20 cellular contexts compared by ENCODE assay signal in genomic region chr12:51938744-51939143, GRCh38. TPM values are rescaled to one million over a fixed set of nuclear protein-coding genes. Genes with fewer than 3 reads are reported as not detected.
A peak's percentile ranks its signal among the peaks of the same experiment; 100 is the strongest.
DNase-seq lines count a peak whose midpoint lies in the region; ATAC-seq, FAIRE-seq and TF ChIP-seq lines count a peak whose summit lies in the region.
"Had no signal": no experiment of that assay in that cellular context is flagged by ENCODE, and none has a peak within 500 bp of the region (broad histone marks: within the 10 kb centered on the region; RNA-seq: fewer than 3 reads in every experiment).

No MANE protein-coding gene starts in this region.

- CTCF ChIA-PET in H1 (lab: Charles Lee; ENCODE audit: partially characterized antibody), result interaction anchor here (0.9 to 10.1 kb wide), 5 partner anchors 11 to 43 kb away, joined by 3 to 106 read pairs (median 4); no protein-coding TSS in a partner anchor

- no peak for TF ChIP-seq RAD21 in H1 (IDR thresholded peaks at IDR 0.05 in 1 of 2, conservative IDR thresholded peaks at IDR 0.05 in 1 of 2; ENCODE audit: low read depth in 2 of 2, low read length in 2 of 2)

- no peak overlapping the region for H4K5ac ChIP-seq in H1 (ENCODE audit: insufficient read length, low read depth, low read length)

- dilution Hi-C loops in keratinocyte (cut with MboI; ENCODE audit: extremely low pct_ligation_motif_present, low sequenced_read_pairs), result no loop called here

- H4K20me1 ChIP-seq in H1 (replicated peaks in 1 of 2; ENCODE audit: control insufficient read depth in 1 of 2, insufficient read depth in 2 of 2, low read length in 2 of 2), result no peaks in the 10 kb centered on the region
- H4K20me1 ChIP-seq in keratinocyte (ENCODE audit: control insufficient read depth, extremely low read depth, insufficient read depth, low read length), result no peaks in the 10 kb centered on the region

- H3K9me3 ChIP-seq in H1 (ENCODE audit: insufficient read depth in 2 of 2, low read depth in 1 of 2, low read length in 1 of 2) (no peaks in the 10 kb centered on the region), keratinocyte (ENCODE audit: control insufficient read depth, low read depth, low read length) (no peaks in the 10 kb centered on the region), small intestine (ENCODE audit: control insufficient read depth, low read depth) (no peaks in the 10 kb centered on the region), kidney (ENCODE audit: control insufficient read depth in 1 of 2, low read length in 2 of 2) (no peaks in the 10 kb centered on the region)
- H3K9me3 ChIP-seq: BE2C had no signal

- WGBS in H1 (ENCODE audit: extremely low coverage in 1 of 2, insufficient coverage in 1 of 2, insufficient read length in 1 of 2, insufficient replicate concordance in 2 of 2, low coverage in 1 of 2, low lambda C conversion rate in 2 of 2, missing lambda C conversion rate in 1 of 2), 2 experiments, result 87% methylated on average over 6 of the region's 6 CpGs; no CpG with 5 or more reads in 1 of the 2 experiments
- 54 to 71% (median 65%) methylated on average over 6 of the region's 6 CpGs for WGBS in small intestine, 3 donors

- POLR2A ChIA-PET in H1 (lab: Charles Lee; ENCODE audit: partially characterized antibody), result no interaction called here

- no peak overlapping the region for H3K4ac ChIP-seq in H1 (replicated peaks; ENCODE audit: insufficient read length, low read depth, low read length)

- H2BK5ac ChIP-seq in H1 (ENCODE audit: low read depth, low read length), result no peak overlapping the region

- FAIRE-seq in H1 (lab: Jason Lieb, UNC) (no peak), keratinocyte (lab: Jason Lieb, UNC) (peak; percentile 79), small intestine (lab: Jason Lieb, UNC) (no peak), kidney (lab: Jason Lieb, UNC) (no peak)

- H3K9ac ChIP-seq in H1 (replicated peaks in 1 of 4; ENCODE audit: extremely low read depth in 1 of 4, low read depth in 3 of 4, low read length in 3 of 4) (no peak overlapping the region), keratinocyte (ENCODE audit: control insufficient read depth, extremely low read depth, insufficient read depth, low read length) (no peak overlapping the region), kidney (ENCODE audit: low read length in 2 of 2) (no peak overlapping the region)

- no peak for TF ChIP-seq EP300 in H1 (IDR thresholded peaks at IDR 0.05; ENCODE audit: borderline replicate concordance in 1 of 2, low read depth in 2 of 2, low read length in 2 of 2)

- no peak overlapping the region for H3K14ac ChIP-seq in H1 (ENCODE audit: insufficient read length)

- ATAC-seq in GM19023 (IDR thresholded peaks at IDR 0.05; ENCODE audit: unreplicated experiment), result no peak
- ATAC-seq: HCT116 had no signal

- H3K9me1 ChIP-seq in keratinocyte (ENCODE audit: control insufficient read depth, extremely low read depth, insufficient read depth, low read length), result no peaks in the 10 kb centered on the region

- no peak overlapping the region for H3K23ac ChIP-seq in H1 (ENCODE audit: insufficient read length)

- H2BK20ac ChIP-seq in H1 (ENCODE audit: low read length), result no peak overlapping the region

- H3K27ac ChIP-seq in H1 (ENCODE audit: low read depth, low read length), result no peak overlapping the region
- no peak overlapping the region for H3K27ac ChIP-seq in keratinocyte (ENCODE audit: control insufficient read depth, insufficient read depth, low read length)
- H3K27ac ChIP-seq in small intestine (ENCODE audit: low read depth in 1 of 2, low read length in 1 of 2), result no peak overlapping the region
- H3K27ac ChIP-seq in kidney (ENCODE audit: low read depth in 2 of 2, low read length in 2 of 2), result no peak overlapping the region

- H2BK15ac ChIP-seq in H1 (ENCODE audit: low read length), result 0 out of 2 replicates have a peak overlapping the region, but pooled peaks have one; percentile 18

- H2BK120ac ChIP-seq in H1 (replicated peaks; ENCODE audit: low read depth, low read length), result no peak overlapping the region

- H3K4me3 ChIP-seq in H1 (ENCODE audit: extremely low read depth in 1 of 4, insufficient read depth in 2 of 4, low read depth in 3 of 4, low read length in 4 of 4) (no peak overlapping the region), keratinocyte (ENCODE audit: control insufficient read depth in 2 of 3, extremely low read depth in 1 of 3, insufficient read depth in 2 of 3, low read depth in 1 of 3, low read length in 3 of 3) (no peak overlapping the region), small intestine (ENCODE audit: low read depth in 1 of 2, low read length in 2 of 2) (no peak overlapping the region), kidney (ENCODE audit: low read length in 2 of 2) (no peak overlapping the region)

- H3K4me1 ChIP-seq in H1 (replicated peaks in 1 of 4; ENCODE audit: control insufficient read depth in 3 of 4, insufficient read depth in 4 of 4, low read length in 3 of 4), result peaks cover 0 to 2% (median 0%) of the 10 kb centered on the region in 4 experiments; a peak in 3 of 7 replicates
- H3K4me1 ChIP-seq in keratinocyte (ENCODE audit: control insufficient read depth, extremely low read depth, insufficient read depth, low read length), result peaks cover 34% of the 10 kb centered on the region
- peaks cover 0 to 3% of the 10 kb centered on the region in 2 donors for H3K4me1 ChIP-seq in small intestine (ENCODE audit: control insufficient read depth in 2 of 2, insufficient read depth in 1 of 2, low read depth in 1 of 2, low read length in 1 of 2)
- peaks cover 14 to 15% of the 10 kb centered on the region in 2 donors for H3K4me1 ChIP-seq in kidney (ENCODE audit: control insufficient read depth in 1 of 2, insufficient read depth in 1 of 2, low read depth in 1 of 2, low read length in 2 of 2)

- TF ChIP-seq CTCF in H1 (IDR thresholded peaks at IDR 0.05; ENCODE audit: control extremely low read depth in 1 of 3, insufficient read depth in 1 of 3, low read depth in 1 of 3, low read length in 3 of 3) (no peak), keratinocyte (optimal IDR thresholded peaks at IDR 0.05 in 1 of 3, IDR thresholded peaks at IDR 0.05 in 1 of 3, conservative IDR thresholded peaks at IDR 0.05 in 1 of 3; ENCODE audit: extremely low read depth in 1 of 3, insufficient read depth in 2 of 3, low read length in 3 of 3) (no peak), kidney (IDR thresholded peaks at IDR 0.05; ENCODE audit: borderline replicate concordance, extremely low read depth, insufficient read depth) (no peak)

- H3K79me1 ChIP-seq in H1 (ENCODE audit: low read depth, low read length), result no peaks in the 10 kb centered on the region

- no peak for TF ChIP-seq POLR2A in H1 (IDR thresholded peaks at IDR 0.05; ENCODE audit: control extremely low read depth in 1 of 2, low read depth in 2 of 2, low read length in 2 of 2)

- no peak overlapping the region; the same call in 1 of the 2 replicates for H3K18ac ChIP-seq in H1 (ENCODE audit: extremely low read depth, low read length)

- no peak overlapping the region for H4K8ac ChIP-seq in H1 (ENCODE audit: extremely low read depth, insufficient read depth, low read length)

- no peak overlapping the region for H2AK5ac ChIP-seq in H1 (ENCODE audit: low read depth, low read length)

- DNase-seq in NCI-H2227 (lab: John Stamatoyannopoulos, UW; ENCODE audit: unreplicated experiment), result peak; percentile 4
- DNase-seq in NCI-H2227 treated with DMSO at 0.1 percent for 48 hours (lab: John Stamatoyannopoulos, UW), result no peak
- no peak for DNase-seq in H1 (ENCODE audit: low read depth in 1 of 2, low spot score in 2 of 2)
- DNase-seq in keratinocyte (ENCODE audit: low read depth, low spot score), result peak; percentile 54
- DNase-seq in small intestine, result peak; percentile 40
- no peak for DNase-seq in NCI-H1694 (lab: John Stamatoyannopoulos, UW)
- DNase-seq in kidney, result no peak
- DNase-seq: 8988T; BE2C; Calu3; CD4-positive, alpha-beta memory T cell; DMS79; MV-4-11; NCI-H1417; NCI-H2029; NCI-H524 treated with DMSO at 0.1 percent for 48 hours; SHP77 treated with DMSO at 0.1 percent for 48 hours had no signal

- no peak overlapping the region for H3K56ac ChIP-seq in H1 (replicated peaks; ENCODE audit: insufficient read length, low read depth, low read length)

- H3K27me3 ChIP-seq in H1 (replicated peaks in 1 of 4; ENCODE audit: control insufficient read depth in 3 of 4, extremely low read depth in 1 of 4, insufficient read depth in 3 of 4, low read length in 3 of 4) (no peaks in the 10 kb centered on the region), keratinocyte (ENCODE audit: control insufficient read depth, extremely low read depth, insufficient read depth, low read length) (no peaks in the 10 kb centered on the region), small intestine (ENCODE audit: control insufficient read depth in 2 of 2, insufficient read depth in 2 of 2, low read length in 2 of 2) (no peaks in the 10 kb centered on the region)
- H3K27me3 ChIP-seq: BE2C had no signal

- H3K36me3 ChIP-seq in H1 (ENCODE audit: control insufficient read depth in 2 of 4, insufficient read depth in 4 of 4, low read length in 3 of 4) (no peaks in the 10 kb centered on the region), keratinocyte (ENCODE audit: control insufficient read depth in 2 of 2, extremely low read depth in 1 of 2, insufficient read depth in 2 of 2, low read length in 2 of 2) (no peaks in the 10 kb centered on the region), small intestine (ENCODE audit: control insufficient read depth in 2 of 2, insufficient read depth in 2 of 2, low read length in 2 of 2) (no peaks in the 10 kb centered on the region), kidney (ENCODE audit: control insufficient read depth in 1 of 2, insufficient read depth in 2 of 2, low read length in 2 of 2) (no peaks in the 10 kb centered on the region)
- H3K36me3 ChIP-seq: BE2C had no signal

- peak overlapping the region; percentile 17; the same call in 1 of the 2 replicates for H2BK12ac ChIP-seq in H1 (ENCODE audit: low read depth, low read length)

- 0 out of 2 replicates have a peak, but pooled peaks cover 2% of the 10 kb centered on the region for H3K23me2 ChIP-seq in H1 (ENCODE audit: low read depth, low read length)

- H3K4me2 ChIP-seq in H1 (ENCODE audit: insufficient read depth in 1 of 2, low read depth in 2 of 2, low read length in 2 of 2) (no peak overlapping the region), keratinocyte (ENCODE audit: control insufficient read depth, extremely low read depth, insufficient read depth, low read depth, low read length) (peak overlapping the region; percentile 40)

- no peaks in the 10 kb centered on the region for H3K79me2 ChIP-seq in H1 (ENCODE audit: control insufficient read depth in 1 of 2, insufficient read depth in 2 of 2, low read length in 2 of 2)
- H3K79me2 ChIP-seq in keratinocyte (ENCODE audit: control insufficient read depth, insufficient read depth, low read length), result no peaks in the 10 kb centered on the region

- H4K91ac ChIP-seq in H1 (replicated peaks; ENCODE audit: insufficient read length, low read length), result no peak overlapping the region

- H2AFZ ChIP-seq in H1 (ENCODE audit: low read length) (no peak overlapping the region), keratinocyte (ENCODE audit: control insufficient read depth, low read length) (peak overlapping the region; percentile 48)

- intact Hi-C loops in kidney (cut with DNase I), result no loop called here

RNA-seq across cellular contexts. Expression of gene ACVR1B, which starts 12.8 kb away (rescaled TPM):
- 13.5 and 16.0 TPM in 2 replicates for total RNA-seq in H1 (2021; fragmentation: NEBNext Ultra II Directional; extraction: Animal tissue kit (Norgen Biotek cat#: 25700))
- 19.2 and 24.7 TPM in 2 replicates for polyA plus RNA-seq in H1 (2011; rRNA removed)
- polyA plus RNA-seq in H1 (2011; cell fraction: cytosol; rRNA removed), result 19.1 TPM
- polyA plus RNA-seq in H1 (2011; cell fraction: nucleus; rRNA removed), result 18.9 TPM
- 12.9 to 19.5 TPM (median 17.3 TPM) in 4 replicates for polyA plus RNA-seq in H1 (2012, experiment 1 of 2)
- 9.5 TPM for polyA plus RNA-seq in H1 (2012, experiment 2 of 2)
- 10.3 TPM for polyA plus RNA-seq in H1 (2013, experiment 1 of 2)
- 11.9 TPM for polyA plus RNA-seq in H1 (2013, experiment 2 of 2)
- polyA minus RNA-seq in H1 (2011; rRNA and poly(A)+ RNA removed), result 20.8 and 23.4 TPM in 2 replicates
- 12.9 TPM for polyA minus RNA-seq in H1 (2011; cell fraction: cytosol; rRNA and poly(A)+ RNA removed)
- 14.2 TPM for polyA minus RNA-seq in H1 (2011; cell fraction: nucleus; rRNA and poly(A)+ RNA removed)
- polyA plus RNA-seq in keratinocyte, result 11.8 to 15.3 TPM (median 12.7 TPM) in 3 replicates
- 3.6 TPM for polyA plus RNA-seq in keratinocyte (2011; ENCODE audit: low read depth)
- polyA plus RNA-seq in keratinocyte (2011; cell fraction: cytosol; rRNA removed), result 9.3 and 10.1 TPM in 2 replicates
- 36.4 and 38.2 TPM in 2 replicates for polyA plus RNA-seq in keratinocyte (2011; cell fraction: nucleus; rRNA removed)
- 12.9 and 13.0 TPM in 2 replicates for polyA plus RNA-seq in keratinocyte (2012; ENCODE audit: low replicate concordance)
- 16.3 to 20.1 TPM (median 18.7 TPM) in 3 replicates for polyA minus RNA-seq in keratinocyte
- polyA minus RNA-seq in keratinocyte (2011; cell fraction: cytosol; rRNA and poly(A)+ RNA removed), result 12.1 TPM
- 21.5 and 26.6 TPM in 2 replicates for polyA minus RNA-seq in keratinocyte (2011; cell fraction: nucleus; rRNA and poly(A)+ RNA removed)
- polyA plus RNA-seq in small intestine, result 10 to 100 TPM; 11.6 to 27.9 (median 15.0) TPM
- 95.5 TPM for total RNA-seq in kidney
- polyA plus RNA-seq in kidney (ENCODE audit: insufficient read depth, low read depth, low replicate concordance), result 30.6 TPM

RNA-seq across cellular contexts. Expression of gene ACVRL1, which starts 31.4 kb away (rescaled TPM):
- 0.09 TPM in 1 of 2 replicates, not detected in the other for total RNA-seq in H1 (2021; fragmentation: NEBNext Ultra II Directional; extraction: Animal tissue kit (Norgen Biotek cat#: 25700))
- polyA plus RNA-seq in H1 (2011; rRNA removed) (0.35 and 0.50 TPM in 2 replicates), keratinocyte (not detected in 3 replicates), small intestine (10 to 100 TPM in 1 of 3 donors, 1 to 10 TPM in 1, under 1 TPM in 1; 0.89 to 44.2 (median 4.6) TPM), kidney (ENCODE audit: insufficient read depth, low read depth, low replicate concordance) (29.1 TPM)
- polyA plus RNA-seq in H1 (2011; cell fraction: cytosol; rRNA removed), result 0.54 TPM
- 1.2 TPM for polyA plus RNA-seq in H1 (2011; cell fraction: nucleus; rRNA removed)
- 0.59 to 0.90 TPM (median 0.84 TPM) in 4 replicates for polyA plus RNA-seq in H1 (2012, experiment 1 of 2)
- polyA plus RNA-seq in H1 (2012, experiment 2 of 2), result 0.10 TPM
- polyA plus RNA-seq in H1 (2013, experiment 1 of 2), result 0.39 TPM
- polyA plus RNA-seq in H1 (2013, experiment 2 of 2), result 0.24 TPM
- polyA minus RNA-seq in H1 (2011; rRNA and poly(A)+ RNA removed), result 0.39 and 0.82 TPM in 2 replicates
- polyA minus RNA-seq in H1 (2011; cell fraction: cytosol; rRNA and poly(A)+ RNA removed), result not detected
- 1.4 TPM for polyA minus RNA-seq in H1 (2011; cell fraction: nucleus; rRNA and poly(A)+ RNA removed)
- 0.15 TPM for polyA plus RNA-seq in keratinocyte (2011; ENCODE audit: low read depth)
- polyA plus RNA-seq in keratinocyte (2011; cell fraction: cytosol; rRNA removed), result not detected in 2 replicates
- 0.03 TPM in 1 of 2 replicates, not detected in the other for polyA plus RNA-seq in keratinocyte (2011; cell fraction: nucleus; rRNA removed)
- polyA plus RNA-seq in keratinocyte (2012; ENCODE audit: low replicate concordance), result not detected in 2 replicates
- not detected in 3 replicates for polyA minus RNA-seq in keratinocyte
- not detected for polyA minus RNA-seq in keratinocyte (2011; cell fraction: cytosol; rRNA and poly(A)+ RNA removed)
- polyA minus RNA-seq in keratinocyte (2011; cell fraction: nucleus; rRNA and poly(A)+ RNA removed), result not detected in 2 replicates
- 88.4 TPM for total RNA-seq in kidney
- total RNA-seq: Calu3, OCI-LY7 had no signal
- polyA plus RNA-seq: CD4-positive, alpha-beta memory T cell had no signal

RNA-seq across cellular contexts. Expression of gene ANKRD33, which starts 50.8 kb away (rescaled TPM):
- 0.19 and 0.41 TPM in 2 replicates for total RNA-seq in H1 (2021; fragmentation: NEBNext Ultra II Directional; extraction: Animal tissue kit (Norgen Biotek cat#: 25700))
- polyA plus RNA-seq in H1 (2011; rRNA removed), result 0.53 and 1.5 TPM in 2 replicates
- 1.1 TPM for polyA plus RNA-seq in H1 (2011; cell fraction: cytosol; rRNA removed)
- 8.7 TPM for polyA plus RNA-seq in H1 (2011; cell fraction: nucleus; rRNA removed)
- polyA plus RNA-seq in H1 (2012, experiment 1 of 2), result 0.53 to 1.1 TPM (median 0.62 TPM) in 4 replicates
- 0.39 TPM for polyA plus RNA-seq in H1 (2012, experiment 2 of 2)
- polyA plus RNA-seq in H1 (2013, experiment 1 of 2), result 0.34 TPM
- polyA plus RNA-seq in H1 (2013, experiment 2 of 2), result 0.57 TPM
- 0.34 and 0.73 TPM in 2 replicates for polyA minus RNA-seq in H1 (2011; rRNA and poly(A)+ RNA removed)
- not detected for polyA minus RNA-seq in H1 (2011; cell fraction: cytosol; rRNA and poly(A)+ RNA removed)
- 3.4 TPM for polyA minus RNA-seq in H1 (2011; cell fraction: nucleus; rRNA and poly(A)+ RNA removed)
- not detected in 3 replicates for polyA plus RNA-seq in keratinocyte
- polyA plus RNA-seq in keratinocyte (2011; ENCODE audit: low read depth), result not detected
- not detected in 2 replicates for polyA plus RNA-seq in keratinocyte (2011; cell fraction: cytosol; rRNA removed)
- polyA plus RNA-seq in keratinocyte (2011; cell fraction: nucleus; rRNA removed), result not detected in 2 replicates
- 0.04 TPM in 1 of 2 replicates, not detected in the other for polyA plus RNA-seq in keratinocyte (2012; ENCODE audit: low replicate concordance)
- polyA minus RNA-seq in keratinocyte, result 0.13 TPM in 2 of 3 replicates, not detected in the other
- not detected for polyA minus RNA-seq in keratinocyte (2011; cell fraction: cytosol; rRNA and poly(A)+ RNA removed)
- polyA minus RNA-seq in keratinocyte (2011; cell fraction: nucleus; rRNA and poly(A)+ RNA removed), result not detected in 2 replicates
- not detected for polyA plus RNA-seq in small intestine
- not detected for total RNA-seq in kidney
- polyA plus RNA-seq in kidney (ENCODE audit: insufficient read depth, low read depth, low replicate concordance), result not detected
- total RNA-seq: Calu3; CD4-positive, alpha-beta memory T cell; OCI-LY7 had no signal
- polyA plus RNA-seq: CD4-positive, alpha-beta memory T cell had no signal

Comparison
In these comparisons a context has a peak if more than half of its experiments do, and no peak if none do; other contexts are left out.
1. DNase-seq: peak in NCI-H2227 (single experiment), keratinocyte (single experiment) and small intestine (single experiment); none in NCI-H2227 treated with DMSO at 0.1 percent for 48 hours (single experiment), H1 (0 of 2), NCI-H1694 (single experiment) and kidney (single experiment).